In genomic region chr15:40894689-40895308, GRCh38 we compare ENCODE assay signal across 8 cellular contexts. TPM values are rescaled to one million over a fixed set of nuclear protein-coding genes. Genes with fewer than 3 reads are reported as not detected.
DNase-seq lines count a peak whose midpoint lies in the region; ATAC-seq and TF ChIP-seq lines count a peak whose summit lies in the region.

No MANE protein-coding gene starts in this region.

- TF ChIP-seq CTCF in coronary artery (IDR thresholded peaks at IDR 0.05) (no peak), left lung (IDR thresholded peaks at IDR 0.05) (peak; percentile 33 to 59)

- no peaks in the 10 kb centered on the region for H3K9me3 ChIP-seq in left lung

- peak overlapping the region; percentile 87 to 92 for H3K27ac ChIP-seq in coronary artery
- H3K27ac ChIP-seq in left lung: peak overlapping the region; percentile 83 to 84

- H3K27me3 ChIP-seq in left lung: no peaks in the 10 kb centered on the region

- H3K4me3 ChIP-seq in coronary artery (peak overlapping the region; percentile 89), left lung (peak overlapping the region; percentile 93 to 94)

- H3K4me1 ChIP-seq in left lung: peaks cover 5 to 43% of the 10 kb centered on the region in 2 donors

- DNase-seq in EL (peak; percentile 83), NAMALWA (ENCODE audit: low spot score) (peak; percentile 90), coronary artery (ENCODE audit: low spot score) (no peak), left lung (peak; percentile 56 to 88), cortex of kidney (lab: John Stamatoyannopoulos, UW) (no peak)
- DNase-seq in activated CD4-positive, CD25-positive, alpha-beta regulatory T cell (lab: John Stamatoyannopoulos, UW): peak in 3 of 4 experiments; percentile 20 to 38 (median 24)
- DNase-seq in stimulated activated CD8-positive, alpha-beta memory T cell treated with anti-CD3 and anti-CD28 coated beads, Interleukin-7, amount 100 ng/mL, for 4 hours (ENCODE audit: low read depth in 2 of 2): peak; percentile 44 to 50

- intact Hi-C loops in left lung (cut with DNase I): loop anchor here in 1 of 2 donors (5.0 kb wide), 1 partner anchor 217 kb away; no protein-coding TSS in a partner anchor

- peaks cover 0 to 40% of the 10 kb centered on the region in 2 donors for H3K36me3 ChIP-seq in left lung

- ATAC-seq in GM21723 (IDR thresholded peaks at IDR 0.05; ENCODE audit: unreplicated experiment): peak; percentile 29
- ATAC-seq in left lung: peak; percentile 60

RNA-seq across cellular contexts. Expression of gene VPS18, which starts 0.5 kb away (rescaled TPM):
- 10 to 100 TPM; 26.3 to 29.0 TPM for total RNA-seq in left lung

RNA-seq across cellular contexts. Expression of gene RHOV, which starts 20.8 kb away (rescaled TPM):
- 1 to 10 TPM in 1 of 2 donors, under 1 TPM in 1; 0.55 to 1.5 TPM for total RNA-seq in left lung

RNA-seq across cellular contexts. Expression of gene DLL4, which starts 34.3 kb away (rescaled TPM):
- total RNA-seq in left lung: 10 to 100 TPM; 10.4 to 18.1 TPM

RNA-seq across cellular contexts. Expression of gene SPINT1, which starts 51.0 kb away (rescaled TPM):
- 100 to 1,000 TPM; 102 to 160 TPM for total RNA-seq in left lung

RNA-seq across cellular contexts. Expression of gene CHAC1, which starts 58.5 kb away (rescaled TPM):
- total RNA-seq in left lung: 1 to 10 TPM; 3.5 to 5.8 TPM

Comparison
In these comparisons a context has a peak if more than half of its experiments do, and no peak if none do; other contexts are left out.
1. DNase-seq: peak in EL (single experiment), NAMALWA (single experiment), activated CD4-positive, CD25-positive, alpha-beta regulatory T cell (3 of 4), left lung (2 of 2) and stimulated activated CD8-positive, alpha-beta memory T cell treated with anti-CD3 and anti-CD28 coated beads, Interleukin-7, amount 100 ng/mL, for 4 hours (2 of 2); none in coronary artery (single experiment) and cortex of kidney (single experiment).